In the genomic region with DNA sequence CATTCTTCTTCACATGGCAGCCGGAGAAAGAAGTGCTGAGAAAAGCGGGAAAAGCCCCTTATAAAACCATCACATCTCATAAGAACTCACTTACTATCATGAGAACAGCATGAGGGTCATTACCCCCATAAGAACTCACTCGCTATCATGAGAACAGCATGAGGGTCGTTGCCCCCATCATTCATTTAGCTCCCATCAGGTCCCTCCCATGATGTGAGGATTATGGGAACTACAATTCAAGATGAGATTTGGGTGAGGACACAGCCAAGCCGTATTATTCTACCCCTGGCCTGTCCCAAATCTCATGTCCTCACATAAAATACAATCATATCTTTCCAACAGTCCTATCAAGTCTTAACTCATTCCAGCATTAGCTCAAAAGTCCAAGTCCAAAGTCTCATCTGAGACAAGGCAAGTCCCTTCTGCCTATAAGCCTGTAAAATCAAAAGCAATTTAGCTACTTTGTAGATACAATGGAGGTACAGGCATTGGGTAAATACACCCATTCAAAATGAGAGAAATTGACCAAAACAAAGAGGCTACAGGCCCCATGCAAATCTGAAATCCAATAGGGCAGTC, we compare ENCODE assay signal across 24 cellular contexts.
A peak's percentile ranks its signal among the peaks of the same experiment; 100 is the strongest.
DNase-seq lines count a peak whose midpoint lies in the region; ATAC-seq and TF ChIP-seq lines count a peak whose summit lies in the region.
"Had no signal": no experiment of that assay in that cellular context is flagged by ENCODE, and none has a peak within 500 bp of the region (broad histone marks: within the 10 kb centered on the region; RNA-seq: fewer than 3 reads in every experiment).

No MANE protein-coding gene starts in this region.

- no peak overlapping the region for H3K4me2 ChIP-seq in OCI-LY7 (ENCODE audit: low read length)
- H3K4me2 ChIP-seq: A549, KMS-11 had no signal

- H3K79me2 ChIP-seq in OCI-LY7 (ENCODE audit: insufficient read depth, low read depth, low read length): no peaks in the 10 kb centered on the region

- in situ Hi-C loops in GM13976 (cut with MboI; ENCODE audit: low sequenced_read_pairs, unreplicated experiment): no loop called here

- H3K9me3 ChIP-seq in heart right ventricle (peaks cover 0 to 6% (median 0%) of the 10 kb centered on the region in 11 donors), liver (ENCODE audit: control insufficient read depth in 4 of 4, low read length in 3 of 4) (peaks cover 0 to 2% (median 0%) of the 10 kb centered on the region in 4 donors), uterus (no peaks in the 10 kb centered on the region), OCI-LY7 (ENCODE audit: low read length) (no peaks in the 10 kb centered on the region)
- H3K9me3 ChIP-seq: A549, body of pancreas had no signal

- H3K4me1 ChIP-seq in heart right ventricle: peaks cover 0 to 28% (median 16%) of the 10 kb centered on the region in 9 donors
- H3K4me1 ChIP-seq in liver (ENCODE audit: control insufficient read depth in 4 of 4, insufficient read depth in 4 of 4, low read length in 3 of 4): peaks cover 11 to 37% (median 24%) of the 10 kb centered on the region in 4 donors
- no peaks in the 10 kb centered on the region for H3K4me1 ChIP-seq in uterus
- no peaks in the 10 kb centered on the region for H3K4me1 ChIP-seq in OCI-LY7 (ENCODE audit: insufficient read depth, low read length, poor library complexity, severe bottlenecking)
- H3K4me1 ChIP-seq: A549 had no signal

- H3K36me3 ChIP-seq in heart right ventricle (no peaks in the 10 kb centered on the region), liver (ENCODE audit: control insufficient read depth in 4 of 4, insufficient read depth in 3 of 4, low read depth in 1 of 4, low read length in 3 of 4) (peaks cover 0 to 2% (median 0%) of the 10 kb centered on the region in 4 donors), uterus (no peaks in the 10 kb centered on the region), OCI-LY7 (ENCODE audit: insufficient read depth, low read length) (no peaks in the 10 kb centered on the region)

- BruUV-seq in OCI-LY7 (replicated peaks; lab: Mats Ljungman, UMichigan): no TSS peak

- no peak for TF ChIP-seq CTCF in heart right ventricle (IDR thresholded peaks at IDR 0.05)
- no peak for TF ChIP-seq CTCF in liver (IDR thresholded peaks at IDR 0.05; ENCODE audit: low read depth, low read length, missing input control)
- no peak for TF ChIP-seq CTCF in uterus (IDR thresholded peaks at IDR 0.05)
- no peak for TF ChIP-seq CTCF in GM13976 (IDR thresholded peaks at IDR 0.05; ENCODE audit: borderline replicate concordance, control extremely low read depth, extremely low read depth, insufficient read depth, missing control alignments)
- no peak for TF ChIP-seq CTCF in OCI-LY7 (conservative IDR thresholded peaks at IDR 0.05; ENCODE audit: low read length)

- DNase-seq in heart right ventricle (no peak), left ventricle myocardium superior (no peak), uterus (no peak), GM13976 (ENCODE audit: low spot score) (no peak), OCI-LY7 (ENCODE audit: low spot score) (no peak), NCI-H748 (lab: John Stamatoyannopoulos, UW; ENCODE audit: unreplicated experiment) (no peak)
- DNase-seq: activated CD4-positive, alpha-beta memory T cell treated with anti-CD3 and anti-CD28 coated beads for 36 hours; activated naive CD4-positive, alpha-beta T cell treated with anti-CD3 and anti-CD28 coated beads, Interleukin-2, amount 10 ng/mL, durations not matched to agents 7 days and 5 days; activated T-cell treated with anti-CD3 and anti-CD28 coated beads, Interleukin-2, amount 50 U/mL, for 1 hour; GDM1; mesendoderm; NCI-H1092 treated with DMSO at 0.1 percent for 48 hours; NCI-H2081 treated with DMSO at 0.1 percent for 48 hours; NCI-H510A; nephron progenitor cell; SHP77 treated with DMSO at 0.1 percent for 48 hours; stimulated activated naive CD8-positive, alpha-beta T cell treated with anti-CD3 and anti-CD28 coated beads, Interleukin-15, Interleukin-2, amounts not matched to agents 100 U/mL and 50 U/mL, for 24 hours had no signal

- H3K9ac ChIP-seq in liver (ENCODE audit: low read depth in 1 of 2, low read length in 2 of 2): no peak overlapping the region
- H3K9ac ChIP-seq: KMS-11 had no signal

- H3K9me2 ChIP-seq in OCI-LY7 (ENCODE audit: insufficient read depth, low read length): no peaks in the 10 kb centered on the region

- H3K27me3 ChIP-seq in heart right ventricle (no peaks in the 10 kb centered on the region), liver (ENCODE audit: control insufficient read depth in 4 of 4, insufficient read depth in 4 of 4, low read length in 3 of 4) (no peaks in the 10 kb centered on the region), uterus (no peaks in the 10 kb centered on the region)
- H3K27me3 ChIP-seq: body of pancreas had no signal

- peak overlapping the region; percentile 43 to 77 (median 68) for H3K27ac ChIP-seq in heart right ventricle
- peak overlapping the region; percentile 66 to 80 for H3K27ac ChIP-seq in liver (ENCODE audit: low read depth in 1 of 2, low read length in 2 of 2)
- peak overlapping the region in 13 of 21 experiments; percentile 12 to 73 (median 52) for H3K27ac ChIP-seq in skin epidermis
- H3K27ac ChIP-seq in uterus: peak overlapping the region; percentile 72
- H3K27ac ChIP-seq in OCI-LY7 (ENCODE audit: low read depth, low read length, poor library complexity, severe bottlenecking): no peak overlapping the region
- H3K27ac ChIP-seq: A549, C4-2B, KMS-11 had no signal

- H4K20me1 ChIP-seq in OCI-LY7 (ENCODE audit: insufficient read depth, low read length): no peaks in the 10 kb centered on the region

- 81 to 86% methylated on average over 5 of the region's 5 CpGs for WGBS in heart right ventricle, 2 donors
- 45% methylated on average over 5 of the region's 5 CpGs for WGBS in liver

- no peak for ATAC-seq in heart right ventricle
- no peak for ATAC-seq in left ventricle myocardium superior
- ATAC-seq: GM12878; stimulated activated naive CD8-positive, alpha-beta T cell treated with anti-CD3 and anti-CD28 coated beads, Interleukin-15, Interleukin-2, amounts not matched to agents 100 U/mL and 50 U/mL, for 24 hours had no signal

- no peak for TF ChIP-seq POLR2A in uterus (IDR thresholded peaks at IDR 0.05)

- POLR2A ChIA-PET in OCI-LY7 (lab: Charles Lee): no interaction called here

- CTCF ChIA-PET in OCI-LY7 (lab: Charles Lee; ENCODE audit: unreplicated experiment): no interaction called here

- intact Hi-C loops in heart right ventricle (cut with DNase I) (loop anchor here in 3 of 10 donors (1.0 to 10.0 kb wide), 4 partner anchors 200 to 353 kb away; no protein-coding TSS in a partner anchor), left ventricle myocardium superior (cut with micrococcal nuclease) (no loop called here), uterus (cut with DNase I; ENCODE audit: low total_unique reads) (no loop called here), OCI-LY7 (cut with micrococcal nuclease; ENCODE audit: unreplicated experiment) (no loop called here)

- no peak overlapping the region for H3K4me3 ChIP-seq in heart right ventricle
- no peak overlapping the region for H3K4me3 ChIP-seq in liver (ENCODE audit: low read depth in 1 of 3, low read length in 3 of 3)
- no peak overlapping the region for H3K4me3 ChIP-seq in skin epidermis
- H3K4me3 ChIP-seq in uterus: no peak overlapping the region
- H3K4me3 ChIP-seq in OCI-LY7 (ENCODE audit: low read depth, low read length, poor library complexity, severe bottlenecking): no peak overlapping the region
- H3K4me3 ChIP-seq: A549, body of pancreas, GM12878 had no signal

- H2AFZ ChIP-seq in OCI-LY7 (ENCODE audit: low read length): no peak overlapping the region

- TF ChIP-seq RAD21 in liver (IDR thresholded peaks at IDR 0.05): peak in 1 of 2 donors; percentile 9

TF ChIP-seq in liver, 16 proteins besides CTCF, POLR2A, EP300 and RAD21 (continues in another document):
- no peak for TF ChIP-seq JUND (IDR thresholded peaks at IDR 0.05)
- TF ChIP-seq HNF4G (IDR thresholded peaks at IDR 0.05): peak; percentile 62
- TF ChIP-seq FOXA1 (IDR thresholded peaks at IDR 0.05): no peak
- TF ChIP-seq EGR1 (IDR thresholded peaks at IDR 0.05; ENCODE audit: low read depth in 2 of 2): no peak
- no peak for TF ChIP-seq FOXA2 (IDR thresholded peaks at IDR 0.05)
- no peak for TF ChIP-seq NR2F2 (IDR thresholded peaks at IDR 0.05)
- TF ChIP-seq GABPA (IDR thresholded peaks at IDR 0.05 in 1 of 2, conservative IDR thresholded peaks at IDR 0.05 in 1 of 2): no peak
- no peak for TF ChIP-seq ZBTB33 (IDR thresholded peaks at IDR 0.05)
- TF ChIP-seq HNF4A (conservative IDR thresholded peaks at IDR 0.05): peak; percentile 72 to 90
